8 cellular contexts compared by ENCODE assay signal in genomic region chr10:31318854-31319601, GRCh38. TPM values are rescaled to one million over a fixed set of nuclear protein-coding genes. Genes with fewer than 3 reads are reported as not detected.
DNase-seq lines count a peak whose midpoint lies in the region; ATAC-seq and TF ChIP-seq lines count a peak whose summit lies in the region.

ZEB1 (plus strand) TSS chr10:31319216; CDS start chr10:31319235, 19 bp downstream.

- H3K9me3 Mint-ChIP-seq in natural killer cell treated with Interleukin-12 subunit alpha and Interleukin-12 subunit beta and Interleukin-15 and Interleukin-18, amount 100 ng/mL, for 72 hours, result no peaks in the 10 kb centered on the region

- peak; percentile 96 for DNase-seq in DMS53 (lab: John Stamatoyannopoulos, UW)
- peak; percentile 79 for DNase-seq in KBM-7
- DNase-seq in Peyer's patch, result peak; percentile 81 to 97 (median 97)
- DNase-seq in activated T-helper 1 cell treated with anti-CD3 and anti-CD28 coated beads, Interleukin-2, amount 50 U/mL, for 16 hours (ENCODE audit: low read depth in 1 of 2, low spot score in 1 of 2), result peak; percentile 77 to 85
- DNase-seq in fibroblast of peridontal ligament (ENCODE audit: extremely low read depth), result peak; percentile 83
- peak; percentile 82 for DNase-seq in natural killer cell treated with Interleukin-12 subunit alpha and Interleukin-12 subunit beta and Interleukin-15 and Interleukin-18, amount 100 ng/mL, for 72 hours (ENCODE audit: low spot score)
- DNase-seq in stimulated activated naive CD8-positive, alpha-beta T cell treated with anti-CD3 and anti-CD28 coated beads, Interleukin-15, Interleukin-2, amounts not matched to agents 100 U/mL and 50 U/mL, for 24 hours, result peak; percentile 90

- peak; percentile 19 to 50 (median 45) for TF ChIP-seq CTCF in Peyer's patch (IDR thresholded peaks at IDR 0.05)

- H3K27ac ChIP-seq in Peyer's patch, result peak within 1 kb of the TSS; percentile 96 to 99 (median 97)

- no peaks in the 10 kb centered on the region for H3K9me3 ChIP-seq in Peyer's patch

- ATAC-seq in GM21576 (IDR thresholded peaks at IDR 0.05; ENCODE audit: unreplicated experiment), result peak; percentile 24
- peak; percentile 75 to 84 for ATAC-seq in natural killer cell treated with Interleukin-12 subunit alpha and Interleukin-12 subunit beta and Interleukin-15 and Interleukin-18, amount 100 ng/mL, for 72 hours
- peak; percentile 67 for ATAC-seq in stimulated activated naive CD8-positive, alpha-beta T cell treated with anti-CD3 and anti-CD28 coated beads, Interleukin-15, Interleukin-2, amounts not matched to agents 100 U/mL and 50 U/mL, for 24 hours

- H3K4me1 Mint-ChIP-seq in natural killer cell treated with Interleukin-12 subunit alpha and Interleukin-12 subunit beta and Interleukin-15 and Interleukin-18, amount 100 ng/mL, for 72 hours (ENCODE audit: low read depth in 2 of 2), result peaks cover 25 to 31% of the 10 kb centered on the region in 2 donors

- peak within 1 kb of the TSS; percentile 87 to 94 (median 92) for H3K4me3 ChIP-seq in Peyer's patch

- no peaks in the 10 kb centered on the region for H3K27me3 ChIP-seq in Peyer's patch

- in situ Hi-C loops in KBM-7 (cut with MboI; ENCODE audit: low pct_unique_long_range_greater_than_20kb, low sequenced_read_pairs), result no loop called here

- peaks cover 0 to 5% (median 0%) of the 10 kb centered on the region in 4 donors for H3K4me1 ChIP-seq in Peyer's patch

- no peaks in the 10 kb centered on the region for H3K27me3 Mint-ChIP-seq in natural killer cell treated with Interleukin-12 subunit alpha and Interleukin-12 subunit beta and Interleukin-15 and Interleukin-18, amount 100 ng/mL, for 72 hours

- peak within 1 kb of the TSS; percentile 96 for H3K4me3 Mint-ChIP-seq in natural killer cell treated with Interleukin-12 subunit alpha and Interleukin-12 subunit beta and Interleukin-15 and Interleukin-18, amount 100 ng/mL, for 72 hours

- TF ChIP-seq POLR2A in Peyer's patch (IDR thresholded peaks at IDR 0.05), result peak in 1 of 2 donors; percentile 6

- H3K36me3 ChIP-seq in Peyer's patch, result no peaks in the 10 kb centered on the region

- H3K36me3 Mint-ChIP-seq in natural killer cell treated with Interleukin-12 subunit alpha and Interleukin-12 subunit beta and Interleukin-15 and Interleukin-18, amount 100 ng/mL, for 72 hours, result no peaks in the 10 kb centered on the region

- H3K27ac Mint-ChIP-seq in natural killer cell treated with Interleukin-12 subunit alpha and Interleukin-12 subunit beta and Interleukin-15 and Interleukin-18, amount 100 ng/mL, for 72 hours, result peak within 1 kb of the TSS; percentile 90 to 95

RNA-seq across cellular contexts. Expression of gene ZEB1, which starts in this region (rescaled TPM):
- 10 to 100 TPM in 3 of 4 donors, 1 to 10 TPM in 1; 6.1 to 75.9 (median 16.8) TPM for total RNA-seq in Peyer's patch
- total RNA-seq in natural killer cell treated with Interleukin-12 subunit alpha and Interleukin-12 subunit beta and Interleukin-15 and Interleukin-18, amount 100 ng/mL, for 72 hours, result 10 to 100 TPM; 20.0 to 42.8 TPM

Comparison
In these comparisons a context has a peak if more than half of its experiments do, and no peak if none do; other contexts are left out.
1. Peak in every context shown above with its lines: DNase-seq, ATAC-seq, H3K4me3 ChIP-seq and H3K27ac ChIP-seq.
2. ATAC-seq: peak in every context shown above with its lines; median percentile 80 in natural killer cell treated with Interleukin-12 subunit alpha and Interleukin-12 subunit beta and Interleukin-15 and Interleukin-18, amount 100 ng/mL, for 72 hours; 67 in stimulated activated naive CD8-positive, alpha-beta T cell treated with anti-CD3 and anti-CD28 coated beads, Interleukin-15, Interleukin-2, amounts not matched to agents 100 U/mL and 50 U/mL, for 24 hours; 24 in GM21576.